In the genomic region with DNA sequence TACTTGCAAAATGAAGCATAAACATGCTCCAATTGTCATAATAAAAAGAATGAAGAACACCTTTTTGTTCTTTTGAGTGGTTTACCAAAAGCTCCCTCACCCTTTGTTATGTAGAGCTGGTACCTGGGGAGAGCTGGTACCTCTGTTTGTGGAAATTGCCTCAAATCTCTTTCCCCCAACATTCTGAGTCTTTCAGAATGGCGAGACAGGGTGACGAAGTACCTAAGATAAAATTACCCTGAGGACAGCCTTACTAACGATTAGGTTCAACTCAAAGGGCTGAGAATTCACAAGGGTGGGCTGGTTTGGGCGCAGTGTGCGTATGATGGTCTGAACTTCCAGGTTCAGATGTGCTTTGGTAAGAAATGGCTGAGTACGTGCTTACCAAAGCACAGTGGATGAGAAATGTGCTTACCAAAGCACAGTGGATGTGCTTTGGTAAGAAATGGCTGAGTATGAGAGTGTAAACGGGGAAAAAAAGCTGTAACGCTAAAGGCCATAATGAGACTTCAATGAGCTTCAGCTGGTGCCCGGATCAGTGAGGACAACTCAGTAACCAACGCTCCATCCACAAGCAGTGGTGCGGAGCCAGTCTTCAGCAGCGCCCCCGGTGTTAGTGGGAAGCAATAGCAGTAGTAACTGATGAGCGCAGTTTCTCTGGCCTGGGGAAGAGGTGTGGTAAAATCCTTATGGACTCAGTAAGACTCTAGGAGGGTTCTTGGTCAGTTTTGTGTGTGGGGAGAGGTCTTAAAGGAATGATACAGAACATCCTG, we compare ENCODE assay signal across 10 cellular contexts.
A peak's percentile ranks its signal among the peaks of the same experiment; 100 is the strongest.
DNase-seq lines count a peak whose midpoint lies in the region; ATAC-seq, FAIRE-seq and TF ChIP-seq lines count a peak whose summit lies in the region.
"Had no signal": no experiment of that assay in that cellular context is flagged by ENCODE, and none has a peak within 500 bp of the region (broad histone marks: within the 10 kb centered on the region; RNA-seq: fewer than 3 reads in every experiment).

No MANE protein-coding gene starts in this region.

- H3K4me1 ChIP-seq in DOHH2 (ENCODE audit: control insufficient read depth, low read length) (peaks cover 20% of the 10 kb centered on the region), keratinocyte (ENCODE audit: control insufficient read depth, extremely low read depth, insufficient read depth, low read length) (no peaks in the 10 kb centered on the region)

- no peaks in the 10 kb centered on the region for H4K20me1 ChIP-seq in DOHH2 (ENCODE audit: control insufficient read depth, insufficient read depth, low read depth, low read length)
- no peaks in the 10 kb centered on the region for H4K20me1 ChIP-seq in keratinocyte (ENCODE audit: control insufficient read depth, extremely low read depth, insufficient read depth, low read length)

- no peaks in the 10 kb centered on the region for H3F3A ChIP-seq in DOHH2 (ENCODE audit: control insufficient read depth, insufficient read depth)

- H3K9me1 ChIP-seq in keratinocyte (ENCODE audit: control insufficient read depth, extremely low read depth, insufficient read depth, low read length): no peaks in the 10 kb centered on the region

- no peaks in the 10 kb centered on the region for H3K9me2 ChIP-seq in DOHH2 (replicated peaks; ENCODE audit: control insufficient read depth, low read length)

- no peak overlapping the region for H3K4me3 ChIP-seq in DOHH2 (ENCODE audit: low read length)
- H3K4me3 ChIP-seq in keratinocyte (ENCODE audit: control insufficient read depth in 2 of 3, extremely low read depth in 1 of 3, insufficient read depth in 2 of 3, low read depth in 1 of 3, low read length in 3 of 3): no peak overlapping the region

- dilution Hi-C loops in keratinocyte (cut with MboI; ENCODE audit: extremely low pct_ligation_motif_present, low sequenced_read_pairs): no loop called here

- H3K79me2 ChIP-seq in DOHH2 (ENCODE audit: control insufficient read depth, low read length) (no peaks in the 10 kb centered on the region), keratinocyte (ENCODE audit: control insufficient read depth, insufficient read depth, low read length) (no peaks in the 10 kb centered on the region)

- DNase-seq in RKO (ENCODE audit: low spot score): peak; percentile 16
- DNase-seq in keratinocyte (ENCODE audit: low read depth, low spot score): no peak
- no peak for DNase-seq in NCI-H2107 (lab: John Stamatoyannopoulos, UW)
- DNase-seq in cortex of kidney (lab: John Stamatoyannopoulos, UW): no peak
- DNase-seq in NCI-H345 treated with DMSO at 0.1 percent for 48 hours (lab: John Stamatoyannopoulos, UW; ENCODE audit: unreplicated experiment): no peak
- no peak for DNase-seq in urothelium cell line (ENCODE audit: low spot score)
- DNase-seq: activated CD4-positive, alpha-beta T cell treated with anti-CD3 and anti-CD28 coated beads for 4 hours had no signal

- FAIRE-seq in keratinocyte (lab: Jason Lieb, UNC): no peak
- no peak for FAIRE-seq in urothelium cell line (lab: Jason Lieb, UNC)
- FAIRE-seq: endometrium had no signal

- peak; percentile 65 for ATAC-seq in GM19395 (IDR thresholded peaks at IDR 0.05; ENCODE audit: unreplicated experiment)

- peak; percentile 77 for TF ChIP-seq CTCF in DOHH2 (IDR thresholded peaks at IDR 0.05; ENCODE audit: low read depth, low read length, poor library complexity, severe bottlenecking)
- TF ChIP-seq CTCF in keratinocyte (optimal IDR thresholded peaks at IDR 0.05 in 1 of 3, IDR thresholded peaks at IDR 0.05 in 1 of 3, conservative IDR thresholded peaks at IDR 0.05 in 1 of 3; ENCODE audit: extremely low read depth in 1 of 3, insufficient read depth in 2 of 3, low read length in 3 of 3): peak; percentile 32 to 45 (median 44)

- H3K9me3 ChIP-seq in DOHH2 (ENCODE audit: control insufficient read depth, insufficient read depth, low read length) (peaks cover 5% of the 10 kb centered on the region), keratinocyte (ENCODE audit: control insufficient read depth, low read depth, low read length) (no peaks in the 10 kb centered on the region)

- H2AFZ ChIP-seq in keratinocyte (ENCODE audit: control insufficient read depth, low read length): no peak overlapping the region

- H3K36me3 ChIP-seq in DOHH2 (ENCODE audit: control insufficient read depth, low read length): no peaks in the 10 kb centered on the region
- no peaks in the 10 kb centered on the region for H3K36me3 ChIP-seq in keratinocyte (ENCODE audit: control insufficient read depth in 2 of 2, extremely low read depth in 1 of 2, insufficient read depth in 2 of 2, low read length in 2 of 2)

- no peak overlapping the region for H3K9ac ChIP-seq in keratinocyte (ENCODE audit: control insufficient read depth, extremely low read depth, insufficient read depth, low read length)

- H3K27me3 ChIP-seq in DOHH2 (ENCODE audit: control insufficient read depth, low read length) (no peaks in the 10 kb centered on the region), keratinocyte (ENCODE audit: control insufficient read depth, extremely low read depth, insufficient read depth, low read length) (no peaks in the 10 kb centered on the region)

- no peak overlapping the region for H3K4me2 ChIP-seq in DOHH2 (ENCODE audit: low read length)
- H3K4me2 ChIP-seq in keratinocyte (ENCODE audit: control insufficient read depth, extremely low read depth, insufficient read depth, low read depth, low read length): no peak overlapping the region

- no peak overlapping the region for H3K27ac ChIP-seq in DOHH2 (ENCODE audit: low read depth, low read length)
- no peak overlapping the region for H3K27ac ChIP-seq in keratinocyte (ENCODE audit: control insufficient read depth, insufficient read depth, low read length)
